Comparison of ENCODE assay signal across 24 cellular contexts in genomic region chr3:53824795-53825194, GRCh38. TPM values are rescaled to one million over a fixed set of nuclear protein-coding genes. Genes with fewer than 3 reads are reported as not detected.
"Had no signal": no experiment of that assay in that cellular context is flagged by ENCODE, and none has a peak within 500 bp of the region (broad histone marks: within the 10 kb centered on the region; RNA-seq: fewer than 3 reads in every experiment).

No MANE protein-coding gene starts in this region.

- H3K4me1 ChIP-seq: SJSA1 had no signal

- H3K4me3 ChIP-seq: MG63, SJSA1, SK-N-MC had no signal

- H3K9me3 ChIP-seq: MG63, SJSA1 had no signal

- H3K27me3 ChIP-seq: MG63, SJSA1 had no signal

- DNase-seq: IMR-90, Karpas-422, KG1, MG63, NCI-H1092, NCI-H1105 treated with DMSO at 0.1 percent for 48 hours, NCI-H1417 treated with DMSO at 0.1 percent for 48 hours, NCI-H146, NCI-H1694 treated with DMSO at 0.1 percent for 48 hours, NCI-H1930, NCI-H2081, NCI-H2107, NCI-H2227 treated with DMSO at 0.1 percent for 48 hours, NCI-H446, NCI-H510A, NCI-H524 treated with DMSO at 0.1 percent for 48 hours, NCI-H69, NCI-H774, Right ventricle myocardium superior, RPMI8226, SIG-M5 had no signal

- H3K27ac ChIP-seq: SJSA1, SK-N-MC had no signal

- H3K36me3 ChIP-seq: MG63, SJSA1 had no signal

RNA-seq across cellular contexts. Expression of gene CHDH, which starts 21.4 kb away (rescaled TPM):
- total RNA-seq: HT1080, SJSA1 had no signal

RNA-seq across cellular contexts. Expression of gene IL17RB, which starts 21.6 kb away (rescaled TPM):
- total RNA-seq: HT1080, SJSA1 had no signal
